Comparison of ENCODE assay signal across 10 cellular contexts in the genomic region with DNA sequence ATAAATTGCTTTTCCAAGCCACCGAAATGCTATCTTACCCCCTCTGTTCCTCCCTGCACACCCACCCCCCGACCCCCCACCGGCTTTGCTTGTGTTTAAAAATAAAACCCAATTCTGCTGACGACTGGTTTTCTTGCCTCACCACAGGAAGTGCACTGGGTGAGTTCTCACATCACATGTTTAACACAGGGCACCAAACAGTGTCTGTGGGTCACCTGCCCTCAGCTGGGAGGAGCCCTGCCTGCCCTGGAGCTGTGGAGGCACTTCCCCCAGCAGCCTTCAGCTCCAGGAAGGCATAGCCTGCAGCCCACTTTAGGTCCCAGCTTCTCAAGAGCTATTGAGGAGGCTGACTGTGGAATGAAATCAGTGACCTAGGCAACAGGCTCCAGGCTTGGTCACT. TPM values are rescaled to one million over a fixed set of nuclear protein-coding genes. Genes with fewer than 3 reads are reported as not detected.
DNase-seq lines count a peak whose midpoint lies in the region; ATAC-seq and TF ChIP-seq lines count a peak whose summit lies in the region.
"Had no signal": no experiment of that assay in that cellular context is flagged by ENCODE, and none has a peak within 500 bp of the region (broad histone marks: within the 10 kb centered on the region; RNA-seq: fewer than 3 reads in every experiment).

No MANE protein-coding gene starts in this region.

- BruUV-seq in mammary epithelial cell (replicated peaks; lab: Mats Ljungman, UMichigan), result no TSS peak

- H2AFZ ChIP-seq in mammary epithelial cell (ENCODE audit: low read depth, low read length), result peak overlapping the region; percentile 41

- ATAC-seq in GM18873 (IDR thresholded peaks at IDR 0.05; ENCODE audit: low FRiP score, unreplicated experiment) (peak; percentile 95), HG02970 (IDR thresholded peaks at IDR 0.05; ENCODE audit: low FRiP score, unreplicated experiment) (peak; percentile 70)

- intact Hi-C loops in mammary epithelial cell (cut with micrococcal nuclease), result no loop called here

- dilution Hi-C loops in mammary epithelial cell (cut with HindIII; ENCODE audit: low sequenced_read_pairs), result no loop called here

- peaks cover 3% of the 10 kb centered on the region for H3K4me1 ChIP-seq in mammary epithelial cell (ENCODE audit: insufficient read depth, low read length)

- no peaks in the 10 kb centered on the region for H3K79me2 ChIP-seq in mammary epithelial cell (ENCODE audit: insufficient read depth, low read length)

- no peaks in the 10 kb centered on the region for H3K9me3 ChIP-seq in mammary epithelial cell (replicated peaks; ENCODE audit: insufficient read depth, low read length)

- DNase-seq in CD1c-positive myeloid dendritic cell (ENCODE audit: extremely low spot score) (peak; percentile 65), NCI-H510A treated with DMSO at 0.1 percent for 48 hours (lab: John Stamatoyannopoulos, UW) (peak; percentile 48), mammary epithelial cell (peak; percentile 6), LoVo (ENCODE audit: low spot score) (no peak), NCI-H2029 (lab: John Stamatoyannopoulos, UW) (no peak), NCI-H2107 (lab: John Stamatoyannopoulos, UW) (no peak)

- H3K27me3 ChIP-seq in mammary epithelial cell (ENCODE audit: insufficient read depth, low read length), result no peaks in the 10 kb centered on the region

- in situ Hi-C loops in mammary epithelial cell (cut with MboI; ENCODE audit: low sequenced_read_pairs in 2 of 2), result no loop called here

- H3K4me2 ChIP-seq in mammary epithelial cell (ENCODE audit: insufficient read depth, low read depth, low read length), result no peak overlapping the region

- H3K4me3 ChIP-seq in mammary epithelial cell (replicated peaks in 1 of 3; ENCODE audit: insufficient read depth in 1 of 3, low read depth in 2 of 3, low read length in 3 of 3), result no peak overlapping the region

- CTCF ChIA-PET in mammary epithelial cell (lab: Charles Lee; ENCODE audit: low non-redundant PET), result no interaction called here

- H3K9ac ChIP-seq in mammary epithelial cell (ENCODE audit: insufficient read depth, low read length), result no peak overlapping the region

- no peaks in the 10 kb centered on the region for H4K20me1 ChIP-seq in mammary epithelial cell (ENCODE audit: insufficient read depth, low read length)

- no peak overlapping the region for H3K27ac ChIP-seq in mammary epithelial cell (ENCODE audit: insufficient read depth, low read depth, low read length)

- H3K36me3 ChIP-seq in mammary epithelial cell (ENCODE audit: insufficient read depth, low read length), result no peaks in the 10 kb centered on the region

- TF ChIP-seq CTCF in mammary epithelial cell (conservative IDR thresholded peaks at IDR 0.05 in 1 of 2, IDR thresholded peaks at IDR 0.05 in 1 of 2; ENCODE audit: extremely low read depth in 1 of 2, insufficient read depth in 1 of 2, low read depth in 1 of 2, low read length in 2 of 2), result no peak

- 83% methylated on average over 1 of the region's 4 CpGs for WGBS in mammary epithelial cell (ENCODE audit: low coverage, missing lambda C conversion rate)

RNA-seq across cellular contexts. Expression of a gene that starts 8.8 kb away (rescaled TPM):
- under 1 TPM in 1 of 2 donors, not detected in 1; 0.40 TPM for total RNA-seq in mammary epithelial cell
- 0.43 TPM for polyA plus RNA-seq in mammary epithelial cell
- not detected for polyA minus RNA-seq in mammary epithelial cell

RNA-seq across cellular contexts. Expression of a gene that starts 51.8 kb away (rescaled TPM):
- 10 to 100 TPM; 12.0 to 19.7 TPM for total RNA-seq in mammary epithelial cell
- 4.9 TPM for polyA plus RNA-seq in mammary epithelial cell
- polyA minus RNA-seq in mammary epithelial cell, result 7.8 TPM

RNA-seq across cellular contexts. Expression of a gene that starts 59.5 kb away (rescaled TPM):
- not detected for total RNA-seq in mammary epithelial cell
- polyA plus RNA-seq in mammary epithelial cell, result not detected
- not detected for polyA minus RNA-seq in mammary epithelial cell
- total RNA-seq: astrocyte, neural crest cell had no signal

Comparison
In these comparisons a context has a peak if more than half of its experiments do, and no peak if none do; other contexts are left out.
1. DNase-seq: peak in CD1c-positive myeloid dendritic cell (single experiment), NCI-H510A treated with DMSO at 0.1 percent for 48 hours (single experiment) and mammary epithelial cell (single experiment); none in LoVo (single experiment), NCI-H2029 (single experiment) and NCI-H2107 (single experiment).